22 cellular contexts compared by ENCODE assay signal in the genomic region with DNA sequence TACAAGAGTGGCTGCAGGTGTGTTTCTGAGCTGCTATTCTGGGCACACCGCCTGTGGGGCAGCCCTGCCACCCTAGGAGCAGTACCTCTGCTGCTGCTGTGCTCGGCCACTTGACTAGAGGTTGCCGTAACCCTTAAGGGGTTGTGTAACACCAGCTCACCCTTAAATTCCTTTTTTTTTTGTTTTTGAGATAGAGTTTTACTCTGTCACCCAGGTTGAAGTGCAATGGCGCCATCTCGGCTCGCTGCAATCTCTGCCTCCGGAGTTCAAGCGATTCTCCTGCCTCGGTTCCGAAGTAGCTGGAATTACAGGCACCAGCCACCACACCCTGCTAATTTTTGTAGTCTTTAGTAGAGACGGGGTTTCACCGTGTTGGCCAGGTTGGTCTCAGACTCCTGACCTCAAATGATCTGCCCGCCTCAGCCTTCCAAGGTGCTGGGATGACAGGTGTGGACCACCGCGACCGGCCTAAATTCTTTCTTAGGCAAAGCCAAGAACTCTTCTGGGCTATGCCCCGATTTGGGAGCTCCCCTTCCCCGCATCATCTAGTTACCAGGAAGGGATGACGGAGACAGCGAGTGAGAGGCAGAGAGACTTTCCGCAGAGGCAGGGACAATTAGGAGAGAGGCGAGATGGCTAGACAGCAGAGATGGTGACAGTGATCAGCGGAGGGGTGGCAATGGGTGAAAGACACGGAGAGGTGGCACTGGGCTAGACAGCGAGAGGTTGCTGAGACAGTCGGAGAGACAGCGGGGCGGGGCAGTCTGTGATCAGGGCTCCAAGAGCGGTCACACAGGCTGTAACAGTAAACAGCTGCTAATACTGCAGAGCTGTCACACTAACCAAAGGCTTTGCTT. TPM values are rescaled to one million over a fixed set of nuclear protein-coding genes. Genes with fewer than 3 reads are reported as not detected.
A peak's percentile ranks its signal among the peaks of the same experiment; 100 is the strongest.
DNase-seq lines count a peak whose midpoint lies in the region; ATAC-seq and TF ChIP-seq lines count a peak whose summit lies in the region.
"Had no signal": no experiment of that assay in that cellular context is flagged by ENCODE, and none has a peak within 500 bp of the region (broad histone marks: within the 10 kb centered on the region; RNA-seq: fewer than 3 reads in every experiment).

No MANE protein-coding gene starts in this region.

- peaks cover 19 to 71% (median 57%) of the 10 kb centered on the region in 10 experiments for H3K4me1 ChIP-seq in BLaER1 treated with 17β-estradiol and CSF1 and Interleukin-3, amounts not matched to agents 10 nM and 100 nM
- H3K4me1 ChIP-seq in Panc1 (ENCODE audit: control insufficient read depth, insufficient read depth, low read length) (no peaks in the 10 kb centered on the region), mucosa of descending colon (ENCODE audit: low read depth) (no peaks in the 10 kb centered on the region), PC-3 (ENCODE audit: insufficient read depth, low read length) (no peaks in the 10 kb centered on the region)
- H3K4me1 ChIP-seq: left ventricle myocardium inferior, pancreas had no signal

- no peak overlapping the region for H2AFZ ChIP-seq in PC-3 (ENCODE audit: low read length)

- POLR2A ChIA-PET in Panc1 (lab: Charles Lee) (no interaction called here), PC-3 (lab: Charles Lee; ENCODE audit: unreplicated experiment) (no interaction called here)

- no peaks in the 10 kb centered on the region for H3K36me3 ChIP-seq in BLaER1 treated with 17β-estradiol and CSF1 and Interleukin-3, amounts not matched to agents 10 nM and 100 nM
- no peaks in the 10 kb centered on the region for H3K36me3 ChIP-seq in Panc1 (ENCODE audit: control insufficient read depth, insufficient read depth, low read length)
- no peaks in the 10 kb centered on the region for H3K36me3 ChIP-seq in mucosa of descending colon (ENCODE audit: low read depth)
- H3K36me3 ChIP-seq in PC-3 (ENCODE audit: low read depth, low read length): no peaks in the 10 kb centered on the region
- H3K36me3 ChIP-seq: left ventricle myocardium inferior, pancreas had no signal

- no peaks in the 10 kb centered on the region for H3K9me2 ChIP-seq in PC-3 (replicated peaks; ENCODE audit: low read length)

- intact Hi-C loops in Panc1 (cut with micrococcal nuclease; ENCODE audit: unreplicated experiment) (no loop called here), mucosa of descending colon (cut with DNase I, micrococcal nuclease) (no loop called here), PC-3 (cut with micrococcal nuclease) (no loop called here)

- peak overlapping the region in 8 of 11 experiments; percentile 1 to 77 (median 35); a peak in 13 of 22 replicates for H3K27ac ChIP-seq in BLaER1 treated with 17β-estradiol and CSF1 and Interleukin-3, amounts not matched to agents 10 nM and 100 nM
- H3K27ac ChIP-seq in HL-60 (replicated peaks): peak overlapping the region; percentile 38; the same call in 1 of the 2 replicates
- no peak overlapping the region for H3K27ac ChIP-seq in Panc1 (ENCODE audit: low read length)
- H3K27ac ChIP-seq in PC-3 (ENCODE audit: low read length): no peak overlapping the region
- H3K27ac ChIP-seq: left ventricle myocardium inferior, pancreas had no signal

- no peaks in the 10 kb centered on the region for H3F3A ChIP-seq in PC-3 (ENCODE audit: low read length, unreplicated experiment)

- no peak for TF ChIP-seq CTCF in HL-60 (IDR thresholded peaks at IDR 0.05; ENCODE audit: insufficient read depth, low read length)
- TF ChIP-seq CTCF in Panc1 (IDR thresholded peaks at IDR 0.05): no peak
- no peak for TF ChIP-seq CTCF in mucosa of descending colon (IDR thresholded peaks at IDR 0.05)
- no peak for TF ChIP-seq CTCF in PC-3 (conservative IDR thresholded peaks at IDR 0.05; ENCODE audit: low read depth, low read length)

- BruUV-seq in Panc1 (replicated peaks; lab: Mats Ljungman, UMichigan): no TSS peak
- no TSS peak for BruUV-seq in PC-3 (replicated peaks; lab: Mats Ljungman, UMichigan)

- H3K4me3 ChIP-seq in BLaER1 treated with 17β-estradiol and CSF1 and Interleukin-3, amounts not matched to agents 10 nM and 100 nM: no peak overlapping the region
- H3K4me3 ChIP-seq in HL-60 (replicated peaks; ENCODE audit: insufficient read depth, low read length): no peak overlapping the region
- H3K4me3 ChIP-seq in Panc1 (ENCODE audit: low read depth in 2 of 2, low read length in 2 of 2): no peak overlapping the region
- no peak overlapping the region for H3K4me3 ChIP-seq in mucosa of descending colon
- no peak overlapping the region for H3K4me3 ChIP-seq in PC-3 (ENCODE audit: low read length)
- H3K4me3 ChIP-seq: left ventricle myocardium inferior, pancreas had no signal

- peak; percentile 61 to 76 for DNase-seq in HL-60 (ENCODE audit: low read depth in 1 of 2, low spot score in 1 of 2)
- no peak for DNase-seq in Panc1 (ENCODE audit: low read depth, low spot score)
- DNase-seq in mucosa of descending colon: no peak
- no peak for DNase-seq in glomerular visceral epithelial cell (ENCODE audit: extremely low spot score)
- DNase-seq in PC-3: no peak
- no peak for DNase-seq in NCI-H774 (lab: John Stamatoyannopoulos, UW)
- DNase-seq: activated CD4-positive, CD25-positive, alpha-beta regulatory T cell; activated CD8-positive, alpha-beta memory T cell treated with anti-CD3 and anti-CD28 coated beads for 24 hours; foreskin melanocyte; HCEC 1CT; left ventricle myocardium inferior; NCI-H1436; NCI-H2171 treated with DMSO at 0.1 percent for 48 hours; pancreas; SHP77 treated with DMSO at 0.1 percent for 48 hours; stimulated activated CD4-positive, alpha-beta T cell treated with anti-CD3 and anti-CD28 coated beads, Interleukin-4, amount 100 ng/mL, for 24 hours had no signal

- peak; percentile 67; the same call in 1 of the 2 replicates for ATAC-seq in Panc1
- ATAC-seq in mucosa of descending colon: peak; percentile 25
- no peak for ATAC-seq in GM19463 (IDR thresholded peaks at IDR 0.05; ENCODE audit: unreplicated experiment)
- no peak for ATAC-seq in PC-3
- ATAC-seq: activated T-helper 17 cell treated with anti-CD3 and anti-CD28 coated beads, Interleukin-2, amount 50 U/mL, for 72 hours had no signal

- H3K79me2 ChIP-seq in PC-3 (ENCODE audit: low read length): no peaks in the 10 kb centered on the region

- no peaks in the 10 kb centered on the region for H3K27me3 ChIP-seq in BLaER1 treated with 17β-estradiol and CSF1 and Interleukin-3, amounts not matched to agents 10 nM and 100 nM
- peaks cover 2% of the 10 kb centered on the region for H3K27me3 ChIP-seq in HL-60 (ENCODE audit: insufficient read depth, poor library complexity, severe bottlenecking)
- peaks cover 9% of the 10 kb centered on the region for H3K27me3 ChIP-seq in Panc1 (ENCODE audit: control insufficient read depth, insufficient read depth, low read length)
- H3K27me3 ChIP-seq in PC-3 (ENCODE audit: low read length): peaks cover 88% of the 10 kb centered on the region

- CTCF ChIA-PET in Panc1 (lab: Charles Lee): interaction anchor here (0.6 to 1.2 kb wide), 2 partner anchors 8 to 13 kb away, joined by 3 to 6 read pairs; no protein-coding TSS in a partner anchor
- CTCF ChIA-PET in PC-3 (lab: Charles Lee): no interaction called here

- in situ Hi-C loops in Panc1 (cut with HindIII; ENCODE audit: low pct_unique_long_range_greater_than_20kb, low sequenced_read_pairs): no loop called here

- no peaks in the 10 kb centered on the region for H4K20me1 ChIP-seq in BLaER1 treated with 17β-estradiol and CSF1 and Interleukin-3, amounts not matched to agents 10 nM and 100 nM
- H4K20me1 ChIP-seq in PC-3 (ENCODE audit: low read length): no peaks in the 10 kb centered on the region

- no peak overlapping the region; a peak in 2 of 22 replicates for H3K9ac ChIP-seq in BLaER1 treated with 17β-estradiol and CSF1 and Interleukin-3, amounts not matched to agents 10 nM and 100 nM
- no peak overlapping the region for H3K9ac ChIP-seq in PC-3 (ENCODE audit: low read length)

- H3K4me2 ChIP-seq in BLaER1 treated with 17β-estradiol and CSF1 and Interleukin-3, amounts not matched to agents 10 nM and 100 nM: peak overlapping the region in 9 of 11 experiments; percentile 12 to 87 (median 53); a peak in 15 of 22 replicates
- no peak overlapping the region for H3K4me2 ChIP-seq in PC-3 (ENCODE audit: low read length)

- peaks cover 4 to 25% (median 15%) of the 10 kb centered on the region in 11 experiments; a peak in 19 of 22 replicates for H3K9me3 ChIP-seq in BLaER1 treated with 17β-estradiol and CSF1 and Interleukin-3, amounts not matched to agents 10 nM and 100 nM (replicated peaks in 1 of 11)
- H3K9me3 ChIP-seq in Panc1 (ENCODE audit: control insufficient read depth, insufficient read depth, low read depth, low read length): no peaks in the 10 kb centered on the region
- no peaks in the 10 kb centered on the region for H3K9me3 ChIP-seq in mucosa of descending colon
- no peaks in the 10 kb centered on the region for H3K9me3 ChIP-seq in PC-3 (ENCODE audit: low read length)
- H3K9me3 ChIP-seq: left ventricle myocardium inferior, pancreas had no signal

RNA-seq across cellular contexts. Expression of gene LILRA5, which starts 4.4 kb away (rescaled TPM):
- total RNA-seq in Panc1 (2021; ENCODE audit: unreplicated experiment) (not detected), mucosa of descending colon (1 to 10 TPM in 2 of 3 donors, under 1 TPM in 1; 0.72 to 4.7 (median 1.8) TPM), PC-3 (2014; rRNA removed) (not detected in 2 replicates)
- not detected for polyA plus RNA-seq in Panc1 (2012; ENCODE audit: insufficient read length)
- total RNA-seq: activated T-helper 17 cell treated with anti-CD3 and anti-CD28 coated beads, Interleukin-2, amount 50 U/mL, for 72 hours; bronchial epithelial cell; epithelial cell of proximal tubule; myocyte had no signal

RNA-seq across cellular contexts. Expression of gene LILRA4, which starts 21.6 kb away (rescaled TPM):
- total RNA-seq in Panc1 (2021; ENCODE audit: unreplicated experiment): not detected
- polyA plus RNA-seq in Panc1 (2012; ENCODE audit: insufficient read length): not detected
- total RNA-seq in mucosa of descending colon: not detected
- not detected in 2 replicates for total RNA-seq in PC-3 (2014; rRNA removed)
- total RNA-seq: activated T-helper 17 cell treated with anti-CD3 and anti-CD28 coated beads, Interleukin-2, amount 50 U/mL, for 72 hours; bronchial epithelial cell; epithelial cell of proximal tubule; left ventricle myocardium inferior; myocyte had no signal
- polyA plus RNA-seq: pancreas had no signal

RNA-seq across cellular contexts. Expression of gene LILRB2, which starts 36.4 kb away (rescaled TPM):
- total RNA-seq in Panc1 (2021; ENCODE audit: unreplicated experiment) (not detected), mucosa of descending colon (1 to 10 TPM; 1.2 to 9.6 (median 4.7) TPM), PC-3 (2014; rRNA removed) (not detected in 2 replicates)
- polyA plus RNA-seq in Panc1 (2012; ENCODE audit: insufficient read length): not detected
- total RNA-seq: activated T-helper 17 cell treated with anti-CD3 and anti-CD28 coated beads, Interleukin-2, amount 50 U/mL, for 72 hours; bronchial epithelial cell; epithelial cell of proximal tubule; myocyte had no signal

RNA-seq across cellular contexts. Expression of gene LAIR1, which starts 47.4 kb away (rescaled TPM):
- total RNA-seq in Panc1 (2021; ENCODE audit: unreplicated experiment) (0.05 TPM), mucosa of descending colon (10 to 100 TPM in 2 of 3 donors, 1 to 10 TPM in 1; 5.4 to 26.7 (median 17.1) TPM), PC-3 (2014; rRNA removed) (not detected in 2 replicates)
- not detected for polyA plus RNA-seq in Panc1 (2012; ENCODE audit: insufficient read length)
- total RNA-seq: bronchial epithelial cell, epithelial cell of proximal tubule, myocyte had no signal

Comparison
In these comparisons a context has a peak if more than half of its experiments do, and no peak if none do; other contexts are left out.
1. H3K27ac ChIP-seq: peak in BLaER1 treated with 17β-estradiol and CSF1 and Interleukin-3, amounts not matched to agents 10 nM and 100 nM (8 of 11) and HL-60 (single experiment); none in Panc1 (single experiment) and PC-3 (single experiment).
2. DNase-seq: peak in HL-60 (2 of 2); none in Panc1 (single experiment), mucosa of descending colon (0 of 3), glomerular visceral epithelial cell (single experiment), PC-3 (single experiment) and NCI-H774 (single experiment).
3. ATAC-seq: peak in Panc1 (single experiment) and mucosa of descending colon (single experiment); none in GM19463 (single experiment) and PC-3 (single experiment).